Comparison of ENCODE assay signal across 22 cellular contexts in the genomic region with DNA sequence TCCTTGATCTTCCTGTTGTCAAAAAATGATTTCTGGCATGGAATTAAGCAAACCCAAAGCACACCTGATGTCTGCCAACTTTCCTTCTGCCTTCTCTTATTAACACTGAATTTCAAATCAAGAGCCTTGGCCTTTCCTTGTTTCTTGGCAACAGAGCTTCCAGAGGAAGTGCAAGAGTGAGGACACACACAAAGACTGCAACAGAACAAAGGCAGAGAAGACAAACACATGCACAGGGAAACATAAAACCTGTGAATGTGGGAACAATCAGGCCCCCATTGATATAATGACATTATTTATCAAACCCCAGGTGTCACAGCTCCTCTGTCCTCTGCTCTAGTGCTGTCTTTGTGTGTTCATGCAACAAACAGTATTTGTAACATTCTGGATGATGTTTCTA.
A peak's percentile ranks its signal among the peaks of the same experiment; 100 is the strongest.
DNase-seq lines count a peak whose midpoint lies in the region; ATAC-seq and TF ChIP-seq lines count a peak whose summit lies in the region.
"Had no signal": no experiment of that assay in that cellular context is flagged by ENCODE, and none has a peak within 500 bp of the region (broad histone marks: within the 10 kb centered on the region; RNA-seq: fewer than 3 reads in every experiment).

No MANE protein-coding gene starts in this region.

- ATAC-seq in activated B cell treated with CpG ODN at 0.5 μM for 24 hours (ENCODE audit: low read depth) (no peak), GM19455 (IDR thresholded peaks at IDR 0.05; ENCODE audit: unreplicated experiment) (no peak)
- ATAC-seq: activated T-cell treated with anti-CD3 and anti-CD28 coated beads, Interleukin-2, amount 50 U/mL, for 72 hours; PC-3 had no signal

- no peaks in the 10 kb centered on the region for H3K27me3 ChIP-seq in neuron (ENCODE audit: insufficient read depth, low read length)
- H3K27me3 ChIP-seq: ascending aorta, SJSA1 had no signal

- peaks cover 81% of the 10 kb centered on the region for H3K36me3 Mint-ChIP-seq in activated B cell treated with CpG ODN at 0.5 μM for 24 hours (ENCODE audit: low read depth)

- DNase-seq in NCI-H1092 (lab: John Stamatoyannopoulos, UW): peak; percentile 78
- peak; percentile 51 for DNase-seq in NCI-H2029 treated with DMSO at 0.1 percent for 48 hours (lab: John Stamatoyannopoulos, UW)
- no peak for DNase-seq in activated B cell treated with CpG ODN at 0.5 μM for 24 hours
- no peak for DNase-seq in germinal center (ENCODE audit: low spot score)
- no peak for DNase-seq in OCI-M1 (lab: John Stamatoyannopoulos, UW)
- DNase-seq: activated CD8-positive, alpha-beta memory T cell treated with anti-CD3 and anti-CD28 coated beads for 24 hours; activated naive CD4-positive, alpha-beta T cell treated with anti-CD3 and anti-CD28 coated beads, Interleukin-2, amount 50 U/mL, for 16 hours; activated T-cell treated with anti-CD3 and anti-CD28 coated beads, Interleukin-2, amount 50 U/mL, for 72 hours; GOT3; islet precursor cell; Karpas-422; mammary epithelial cell; NCI-H526; PC-3; posterior cingulate gyrus; stimulated activated CD4-positive, alpha-beta T cell treated with anti-CD3 and anti-CD28 coated beads, Interleukin-1b, Interleukin-23, amount 100 ng/mL, for 48 hours; stimulated activated naive CD4-positive, alpha-beta T cell had no signal

- intact Hi-C loops in activated B cell treated with CpG ODN at 0.5 μM for 24 hours (cut with micrococcal nuclease): no loop called here

- POLR2A ChIA-PET in activated B cell treated with CpG ODN at 0.5 μM for 24 hours (lab: Charles Lee): interaction anchor here (0.7 to 1.1 kb wide), 2 partner anchors 9 to 72 kb away, joined by 3 read pairs; no protein-coding TSS in a partner anchor

- H3K4me1 ChIP-seq in neuron (ENCODE audit: insufficient read depth, low read length): peaks cover 12% of the 10 kb centered on the region

- H3K27me3 Mint-ChIP-seq in activated B cell treated with CpG ODN at 0.5 μM for 24 hours: no peaks in the 10 kb centered on the region

- H2AFZ ChIP-seq in neuron (ENCODE audit: low read depth, low read length): peak overlapping the region; percentile 8

- H3K9me3 Mint-ChIP-seq in activated B cell treated with CpG ODN at 0.5 μM for 24 hours: no peaks in the 10 kb centered on the region

- H3K4me3 ChIP-seq in neuron (ENCODE audit: low read length): no peak overlapping the region
- H3K4me3 ChIP-seq: ascending aorta, SJSA1 had no signal

- no peak overlapping the region for H3K4me3 Mint-ChIP-seq in activated B cell treated with CpG ODN at 0.5 μM for 24 hours
- H3K4me3 Mint-ChIP-seq: activated T-cell treated with anti-CD3 and anti-CD28 coated beads, Interleukin-2, amount 50 U/mL, for 72 hours; T-helper 2 cell treated with Interferon-gamma antibody and Interleukin-4, amounts not matched to agents 5 μg/mL and 100 μg/mL, for 36 hours had no signal

- peak overlapping the region; percentile 26 for H3K27ac Mint-ChIP-seq in activated B cell treated with CpG ODN at 0.5 μM for 24 hours
- H3K27ac Mint-ChIP-seq: activated T-cell treated with anti-CD3 and anti-CD28 coated beads, Interleukin-2, amount 50 U/mL, for 72 hours; T-helper 2 cell treated with Interferon-gamma antibody and Interleukin-4, amounts not matched to agents 5 μg/mL and 100 μg/mL, for 36 hours had no signal

- H3K4me1 Mint-ChIP-seq in activated B cell treated with CpG ODN at 0.5 μM for 24 hours: peaks cover 43% of the 10 kb centered on the region

- CTCF ChIA-PET in activated B cell treated with CpG ODN at 0.5 μM for 24 hours (lab: Charles Lee): interaction anchor here (0.9 kb wide), 1 partner anchor 129 kb away, joined by 4 read pairs; no protein-coding TSS in a partner anchor

- TF ChIP-seq CTCF in activated B cell treated with CpG ODN at 0.5 μM for 24 hours (IDR thresholded peaks at IDR 0.05): no peak

- no peaks in the 10 kb centered on the region for H3K36me3 ChIP-seq in neuron (ENCODE audit: insufficient read depth, low read length)
- H3K36me3 ChIP-seq: ascending aorta, SJSA1 had no signal

- no peaks in the 10 kb centered on the region for H3K9me3 ChIP-seq in neuron (ENCODE audit: low read length)
- H3K9me3 ChIP-seq: ascending aorta, SJSA1 had no signal

Comparison
In these comparisons a context has a peak if more than half of its experiments do, and no peak if none do; other contexts are left out.
1. DNase-seq: peak in NCI-H1092 (single experiment) and NCI-H2029 treated with DMSO at 0.1 percent for 48 hours (single experiment); none in activated B cell treated with CpG ODN at 0.5 μM for 24 hours (single experiment), germinal center (single experiment) and OCI-M1 (single experiment).